Comparison of ENCODE assay signal across 10 cellular contexts in the genomic region with DNA sequence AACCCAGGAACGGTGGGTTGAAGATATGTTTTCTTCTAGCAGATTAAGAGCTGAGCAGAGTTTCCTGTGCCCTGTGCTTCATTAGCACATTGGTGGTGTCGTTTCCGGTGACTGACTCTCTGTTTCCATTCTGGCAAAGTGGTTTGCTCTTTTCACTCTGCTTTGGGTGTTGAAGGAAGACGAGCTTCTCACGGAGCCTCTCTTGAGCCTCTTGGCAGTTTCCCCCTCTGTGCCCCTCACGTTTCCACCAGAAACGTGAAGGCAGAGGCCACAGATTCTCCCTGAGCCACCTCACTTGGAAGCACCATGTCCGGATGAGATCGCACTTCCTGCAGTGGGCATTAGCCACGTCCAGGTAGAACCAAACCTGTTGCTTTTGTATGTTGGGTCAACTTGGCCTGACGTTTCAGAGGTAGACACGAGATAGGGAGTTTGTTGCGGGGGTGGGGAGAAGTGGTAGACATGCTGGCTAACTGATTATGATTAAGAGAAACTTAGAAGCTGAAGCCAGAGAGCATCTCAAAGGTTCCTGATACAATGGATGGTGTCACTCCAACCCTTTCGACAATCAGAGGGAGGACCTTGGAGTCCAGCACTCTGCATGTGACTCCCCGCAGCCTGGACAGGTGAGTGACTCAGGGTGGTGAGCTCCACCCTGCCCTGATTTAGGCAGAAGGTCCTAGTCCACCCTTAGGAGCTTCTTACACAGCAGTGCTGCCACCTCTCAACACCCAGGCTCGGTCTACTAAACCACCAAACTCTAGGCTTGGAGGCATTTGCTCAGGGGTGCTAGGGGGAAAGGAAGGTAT. TPM values are rescaled to one million over a fixed set of nuclear protein-coding genes. Genes with fewer than 3 reads are reported as not detected.
DNase-seq lines count a peak whose midpoint lies in the region; ATAC-seq, FAIRE-seq and TF ChIP-seq lines count a peak whose summit lies in the region.
"Had no signal": no experiment of that assay in that cellular context is flagged by ENCODE, and none has a peak within 500 bp of the region (broad histone marks: within the 10 kb centered on the region; RNA-seq: fewer than 3 reads in every experiment).

A gene with protein sequence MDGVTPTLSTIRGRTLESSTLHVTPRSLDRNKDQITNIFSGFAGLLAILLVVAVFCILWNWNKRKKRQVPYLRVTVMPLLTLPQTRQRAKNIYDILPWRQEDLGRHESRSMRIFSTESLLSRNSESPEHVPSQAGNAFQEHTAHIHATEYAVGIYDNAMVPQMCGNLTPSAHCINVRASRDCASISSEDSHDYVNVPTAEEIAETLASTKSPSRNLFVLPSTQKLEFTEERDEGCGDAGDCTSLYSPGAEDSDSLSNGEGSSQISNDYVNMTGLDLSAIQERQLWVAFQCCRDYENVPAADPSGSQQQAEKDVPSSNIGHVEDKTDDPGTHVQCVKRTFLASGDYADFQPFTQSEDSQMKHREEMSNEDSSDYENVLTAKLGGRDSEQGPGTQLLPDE (plus strand): TSS at position 155 of the 809 bp plus-strand sequence. CDS start 383 bp downstream, at position 538.

- peak; percentile 75 for ATAC-seq in GM19372 (IDR thresholded peaks at IDR 0.05; ENCODE audit: low read depth, unreplicated experiment)

- CTCF ChIA-PET in Caco-2 (lab: Charles Lee): no interaction called here

- H3K27ac Mint-ChIP-seq in activated T-cell treated with anti-CD3 and anti-CD28 coated beads, Interleukin-2, amount 50 U/mL, for 24 hours: peak within 1 kb of the TSS; percentile 100
- H3K27ac Mint-ChIP-seq in Caco-2 (ENCODE audit: unreplicated experiment): no peak within 1 kb of the TSS

- peaks cover 54% of the 10 kb centered on the region for H3K4me1 Mint-ChIP-seq in activated T-cell treated with anti-CD3 and anti-CD28 coated beads, Interleukin-2, amount 50 U/mL, for 24 hours (ENCODE audit: low read depth)
- peaks cover 9% of the 10 kb centered on the region for H3K4me1 Mint-ChIP-seq in Caco-2 (ENCODE audit: low read depth, unreplicated experiment)

- intact Hi-C loops in Caco-2 (cut with micrococcal nuclease; ENCODE audit: unreplicated experiment): no loop called here

- no peaks in the 10 kb centered on the region for H3K27me3 Mint-ChIP-seq in activated T-cell treated with anti-CD3 and anti-CD28 coated beads, Interleukin-2, amount 50 U/mL, for 24 hours
- no peaks in the 10 kb centered on the region for H3K27me3 Mint-ChIP-seq in Caco-2 (ENCODE audit: insufficient read depth, unreplicated experiment)

- no peaks in the 10 kb centered on the region for H3K9me3 Mint-ChIP-seq in activated T-cell treated with anti-CD3 and anti-CD28 coated beads, Interleukin-2, amount 50 U/mL, for 24 hours
- no peaks in the 10 kb centered on the region for H3K9me3 Mint-ChIP-seq in Caco-2 (ENCODE audit: unreplicated experiment)

- POLR2A ChIA-PET in Caco-2 (lab: Charles Lee): interaction anchor here (0.6 kb wide), 1 partner anchor 16 kb away, joined by 6 read pairs; no protein-coding TSS in a partner anchor

- FAIRE-seq in small intestine (lab: Jason Lieb, UNC) (no peak), urothelium cell line (lab: Jason Lieb, UNC) (no peak)

- peaks cover 32% of the 10 kb centered on the region for H3K36me3 Mint-ChIP-seq in activated T-cell treated with anti-CD3 and anti-CD28 coated beads, Interleukin-2, amount 50 U/mL, for 24 hours (ENCODE audit: low read depth)
- H3K36me3 Mint-ChIP-seq in Caco-2 (ENCODE audit: insufficient read depth, unreplicated experiment): no peaks in the 10 kb centered on the region

- no TSS peak for BruUV-seq in Caco-2 (replicated peaks; lab: Mats Ljungman, UMichigan)

- H3K27me3 ChIP-seq in small intestine (ENCODE audit: control insufficient read depth in 2 of 2, insufficient read depth in 2 of 2, low read length in 2 of 2) (no peaks in the 10 kb centered on the region), H7 (ENCODE audit: control insufficient read depth, insufficient read depth, low read length) (no peaks in the 10 kb centered on the region), Caco-2 (replicated peaks; ENCODE audit: control insufficient read depth, insufficient read depth, low read length) (no peaks in the 10 kb centered on the region)
- H3K27me3 ChIP-seq: neutrophil had no signal

- no peak for TF ChIP-seq CTCF in Caco-2 (IDR thresholded peaks at IDR 0.05; ENCODE audit: insufficient read depth in 1 of 2, low read depth in 1 of 2, low read length in 1 of 2, severe bottlenecking in 1 of 2, unreplicated experiment in 1 of 2)

- DNase-seq in KG1 (lab: John Stamatoyannopoulos, UW): peak; percentile 40
- peak; percentile 84 for DNase-seq in activated T-cell treated with anti-CD3 and anti-CD28 coated beads, Interleukin-2, amount 50 U/mL, for 24 hours
- peak; percentile 71 for DNase-seq in small intestine
- DNase-seq in urothelium cell line (ENCODE audit: low spot score): no peak
- DNase-seq in H7: no peak
- DNase-seq in Caco-2: no peak
- DNase-seq in NCI-H1436 (lab: John Stamatoyannopoulos, UW): no peak

- H3K9me3 ChIP-seq in small intestine (ENCODE audit: control insufficient read depth, low read depth): no peaks in the 10 kb centered on the region
- H3K9me3 ChIP-seq in Caco-2: no peaks in the 10 kb centered on the region
- H3K9me3 ChIP-seq: neutrophil, SJSA1 had no signal

- H3K36me3 ChIP-seq in small intestine (ENCODE audit: control insufficient read depth in 2 of 2, insufficient read depth in 2 of 2, low read length in 2 of 2) (no peaks in the 10 kb centered on the region), H7 (replicated peaks; ENCODE audit: control insufficient read depth, insufficient read depth, low read length) (no peaks in the 10 kb centered on the region), Caco-2 (ENCODE audit: control insufficient read depth, insufficient read depth, low read length) (no peaks in the 10 kb centered on the region)
- H3K36me3 ChIP-seq: neutrophil, SJSA1 had no signal

- peak within 1 kb of the TSS; percentile 25 to 86 for H3K27ac ChIP-seq in small intestine (ENCODE audit: low read depth in 1 of 2, low read length in 1 of 2)
- H3K27ac ChIP-seq: neutrophil, SJSA1 had no signal

- H3K4me3 Mint-ChIP-seq in activated T-cell treated with anti-CD3 and anti-CD28 coated beads, Interleukin-2, amount 50 U/mL, for 24 hours: peak within 1 kb of the TSS; percentile 93
- no peak within 1 kb of the TSS for H3K4me3 Mint-ChIP-seq in Caco-2 (ENCODE audit: unreplicated experiment)

- H3K4me1 ChIP-seq in small intestine (ENCODE audit: control insufficient read depth in 2 of 2, insufficient read depth in 1 of 2, low read depth in 1 of 2, low read length in 1 of 2) (peaks cover 3 to 5% of the 10 kb centered on the region in 2 donors), Caco-2 (no peaks in the 10 kb centered on the region; the same call in none of the 2 replicates)
- H3K4me1 ChIP-seq: SJSA1 had no signal

- 56 to 69% (median 62%) methylated on average over 16 of the region's 16 CpGs for WGBS in small intestine, 3 donors

- H3K4me3 ChIP-seq in small intestine (ENCODE audit: low read depth in 1 of 2, low read length in 2 of 2) (peak within 1 kb of the TSS; percentile 2 to 33), H7 (ENCODE audit: insufficient read depth, low read depth, low read length) (no peak within 1 kb of the TSS), Caco-2 (ENCODE audit: low read depth, low read length) (no peak within 1 kb of the TSS)
- H3K4me3 ChIP-seq: SJSA1 had no signal

RNA-seq across cellular contexts. Expression of the gene that starts here (rescaled TPM):
- polyA plus RNA-seq in small intestine: under 1 TPM in 2 of 3 donors, not detected in 1; 0.72 to 0.81 TPM
- total RNA-seq in H7 (2014; rRNA removed; shearing (Covaris generic)): not detected in 2 replicates
- total RNA-seq in Caco-2 (2022): not detected in 2 replicates

Comparison
In these comparisons a context has a peak if more than half of its experiments do, and no peak if none do; other contexts are left out.
1. Peak in DNase-seq, H3K4me3 ChIP-seq and H3K27ac ChIP-seq in small intestine; RNA of the gene not detected or under 1 TPM.
2. DNase-seq: peak in KG1 (single experiment) and activated T-cell treated with anti-CD3 and anti-CD28 coated beads, Interleukin-2, amount 50 U/mL, for 24 hours (single experiment); none in urothelium cell line (single experiment), H7 (single experiment), Caco-2 (0 of 2) and NCI-H1436 (single experiment).